18 cellular contexts compared by ENCODE assay signal in genomic region chr5:150034677-150035076, GRCh38. TPM values are rescaled to one million over a fixed set of nuclear protein-coding genes. Genes with fewer than 3 reads are reported as not detected.
DNase-seq lines count a peak whose midpoint lies in the region; ATAC-seq, FAIRE-seq and TF ChIP-seq lines count a peak whose summit lies in the region.
"Had no signal": no experiment of that assay in that cellular context is flagged by ENCODE, and none has a peak within 500 bp of the region (broad histone marks: within the 10 kb centered on the region; RNA-seq: fewer than 3 reads in every experiment).

No MANE protein-coding gene starts in this region.

- 0 out of 2 replicates have a peak overlapping the region, but pooled peaks have one; percentile 5 for H3K9ac ChIP-seq in GM23248
- no peak overlapping the region for H3K9ac ChIP-seq in astrocyte (ENCODE audit: low read length)

- peaks cover 69% of the 10 kb centered on the region for H3F3A ChIP-seq in GM23248 (ENCODE audit: insufficient read depth)

- H3K27me3 ChIP-seq in GM23248 (replicated peaks; ENCODE audit: insufficient read depth): no peaks in the 10 kb centered on the region
- H3K27me3 ChIP-seq in astrocyte (ENCODE audit: insufficient read depth, low read length): no peaks in the 10 kb centered on the region
- H3K27me3 ChIP-seq: vagina had no signal

- peaks cover 66% of the 10 kb centered on the region for H3K36me3 ChIP-seq in GM23248 (ENCODE audit: low read depth)
- H3K36me3 ChIP-seq in astrocyte (ENCODE audit: insufficient read depth, low read length): peaks cover 67% of the 10 kb centered on the region

- H3K27ac Mint-ChIP-seq in astrocyte (ENCODE audit: unreplicated experiment) (peak overlapping the region; percentile 86), memory B cell (peak overlapping the region; percentile 47)
- H3K27ac Mint-ChIP-seq: activated T-cell treated with anti-CD3 and anti-CD28 coated beads, Interleukin-2, amount 50 U/mL, for 72 hours; T-cell had no signal

- DNase-seq in AG08396 (ENCODE audit: low spot score) (peak; percentile 68), GM23248 (peak; percentile 94), astrocyte (ENCODE audit: low read depth) (peak; percentile 93), memory B cell (ENCODE audit: low spot score in 2 of 2) (no peak), activated T-cell treated with anti-CD3 and anti-CD28 coated beads for 4 hours (no peak), NOMO-1 treated with dmso at 0.1 percent for 144 hours (lab: John Stamatoyannopoulos, UW; ENCODE audit: unreplicated experiment) (no peak), caudate nucleus (lab: John Stamatoyannopoulos, UW) (no peak)
- DNase-seq: activated CD4-positive, alpha-beta T cell treated with anti-CD3 and anti-CD28 coated beads for 4 hours; activated T-cell treated with anti-CD3 and anti-CD28 coated beads, Interleukin-2, amount 50 U/mL, for 72 hours; CD4-positive, CD25-positive, alpha-beta regulatory T cell; NCI-H2171; PC-3; posterior cingulate gyrus; T-cell had no signal

- no peak overlapping the region for H2AFZ ChIP-seq in GM23248
- H2AFZ ChIP-seq in astrocyte (ENCODE audit: low read depth, low read length): no peak overlapping the region

- ATAC-seq in memory B cell (ENCODE audit: low read depth) (no peak), GM18520 (IDR thresholded peaks at IDR 0.05; ENCODE audit: unreplicated experiment) (no peak)
- ATAC-seq: activated T-cell treated with anti-CD3 and anti-CD28 coated beads, Interleukin-2, amount 50 U/mL, for 72 hours; HCT116; PC-3; T-cell had no signal

- H3K27ac ChIP-seq in GM23248: peak overlapping the region; percentile 79
- H3K27ac ChIP-seq in astrocyte (ENCODE audit: low read depth, low read length): peak overlapping the region; percentile 73
- H3K27ac ChIP-seq in caudate nucleus (ENCODE audit: low read depth, low read length): no peak overlapping the region
- H3K27ac ChIP-seq: vagina had no signal

- no peak for TF ChIP-seq CTCF in astrocyte (IDR thresholded peaks at IDR 0.05; ENCODE audit: insufficient read depth, low read depth, low read length)

- FAIRE-seq in astrocyte (lab: Jason Lieb, UNC): peak; percentile 45
- FAIRE-seq: endometrium had no signal

- no peaks in the 10 kb centered on the region for H3K27me3 Mint-ChIP-seq in astrocyte (ENCODE audit: low read depth, unreplicated experiment)
- no peaks in the 10 kb centered on the region for H3K27me3 Mint-ChIP-seq in memory B cell
- H3K27me3 Mint-ChIP-seq: CD4-positive, CD25-positive, alpha-beta regulatory T cell; T-cell had no signal

- no peaks in the 10 kb centered on the region for H3K9me3 ChIP-seq in GM23248 (ENCODE audit: low read depth)
- H3K9me3 ChIP-seq in astrocyte (ENCODE audit: insufficient read depth, low read depth, low read length): no peaks in the 10 kb centered on the region
- H3K9me3 ChIP-seq: vagina had no signal

- H3K4me3 Mint-ChIP-seq in astrocyte (ENCODE audit: unreplicated experiment): peak overlapping the region; percentile 66
- H3K4me3 Mint-ChIP-seq in memory B cell: no peak overlapping the region
- H3K4me3 Mint-ChIP-seq: activated T-cell treated with anti-CD3 and anti-CD28 coated beads, Interleukin-2, amount 50 U/mL, for 72 hours; CD4-positive, CD25-positive, alpha-beta regulatory T cell; T-cell had no signal

- H3K9me2 ChIP-seq in GM23248 (ENCODE audit: insufficient read depth): no peaks in the 10 kb centered on the region

- no peaks in the 10 kb centered on the region for H4K20me1 ChIP-seq in GM23248 (ENCODE audit: insufficient read depth)
- H4K20me1 ChIP-seq in astrocyte (ENCODE audit: insufficient read depth, low read length): no peaks in the 10 kb centered on the region

- peaks cover 14% of the 10 kb centered on the region for H3K79me2 ChIP-seq in GM23248 (ENCODE audit: insufficient read depth)
- H3K79me2 ChIP-seq in astrocyte (ENCODE audit: insufficient read depth, low read length): peaks cover 18% of the 10 kb centered on the region

- H3K4me1 ChIP-seq in GM23248 (ENCODE audit: insufficient read depth) (peaks cover 32% of the 10 kb centered on the region), astrocyte (ENCODE audit: insufficient read depth, low read length) (peaks cover 29% of the 10 kb centered on the region)

- H3K4me1 Mint-ChIP-seq in astrocyte (ENCODE audit: low read depth, unreplicated experiment) (peaks cover 49% of the 10 kb centered on the region), memory B cell (peaks cover 12% of the 10 kb centered on the region)

- H3K4me2 ChIP-seq in GM23248 (ENCODE audit: unreplicated experiment) (peak overlapping the region; percentile 33), astrocyte (ENCODE audit: low read length) (peak overlapping the region; percentile 11)

- H3K36me3 Mint-ChIP-seq in astrocyte (ENCODE audit: low read depth, unreplicated experiment) (peaks cover 46% of the 10 kb centered on the region), memory B cell (peaks cover 56% of the 10 kb centered on the region)

- WGBS in GM23248 (ENCODE audit: low coverage in 1 of 2, low lambda C conversion rate in 2 of 2, missing lambda C conversion rate in 2 of 2), 2 experiments: 3 to 4% methylated on average over 4 of the region's 4 CpGs

- H3K9me3 Mint-ChIP-seq in astrocyte (ENCODE audit: unreplicated experiment): no peaks in the 10 kb centered on the region
- H3K9me3 Mint-ChIP-seq in memory B cell: no peaks in the 10 kb centered on the region
- H3K9me3 Mint-ChIP-seq: activated T-cell treated with anti-CD3 and anti-CD28 coated beads, Interleukin-2, amount 50 U/mL, for 72 hours; CD4-positive, CD25-positive, alpha-beta regulatory T cell; T-cell had no signal

- in situ Hi-C loops in GM23248 (cut with MboI): no loop called here

- H3K4me3 ChIP-seq in GM23248: no peak overlapping the region
- no peak overlapping the region for H3K4me3 ChIP-seq in astrocyte (ENCODE audit: insufficient read depth, low read depth, low read length)
- H3K4me3 ChIP-seq: vagina had no signal

RNA-seq across cellular contexts. Expression of gene HMGXB3, which starts 34.1 kb away (rescaled TPM):
- total RNA-seq in GM23248 (2014; rRNA removed; shearing (Covaris generic)): 32.1 and 46.5 TPM in 2 replicates
- 11.9 and 13.6 TPM in 2 replicates for polyA plus RNA-seq in GM23248 (2016; fragmentation: Nextera tagmentation; extraction: Ambion mirVana)
- 58.1 and 58.6 TPM in 2 replicates for total RNA-seq in astrocyte

RNA-seq across cellular contexts. Expression of gene TIGD6, which starts 34.2 kb away (rescaled TPM):
- 4.8 and 5.3 TPM in 2 replicates for total RNA-seq in GM23248 (2014; rRNA removed; shearing (Covaris generic))
- 4.5 and 4.6 TPM in 2 replicates for polyA plus RNA-seq in GM23248 (2016; fragmentation: Nextera tagmentation; extraction: Ambion mirVana)
- 5.5 and 6.2 TPM in 2 replicates for total RNA-seq in astrocyte

RNA-seq across cellular contexts. Expression of gene CSF1R, which starts 51.7 kb away (rescaled TPM):
- total RNA-seq in GM23248 (2014; rRNA removed; shearing (Covaris generic)): 0.63 TPM in 1 of 2 replicates, not detected in the other
- 0.48 and 0.56 TPM in 2 replicates for polyA plus RNA-seq in GM23248 (2016; fragmentation: Nextera tagmentation; extraction: Ambion mirVana)
- total RNA-seq in astrocyte: 1.4 and 1.6 TPM in 2 replicates
- total RNA-seq: CD4-positive, CD25-positive, alpha-beta regulatory T cell; PC-3 had no signal

Comparison
In these comparisons a context has a peak if more than half of its experiments do, and no peak if none do; other contexts are left out.
1. DNase-seq: peak in AG08396 (single experiment), GM23248 (single experiment) and astrocyte (single experiment); none in memory B cell (0 of 2), activated T-cell treated with anti-CD3 and anti-CD28 coated beads for 4 hours (single experiment), NOMO-1 treated with dmso at 0.1 percent for 144 hours (single experiment) and caudate nucleus (0 of 61).